ENCODE assay signal across 8 cellular contexts in genomic region chr15:76311071-76311956, GRCh38. TPM values are rescaled to one million over a fixed set of nuclear protein-coding genes. Genes with fewer than 3 reads are reported as not detected.
DNase-seq lines count a peak whose midpoint lies in the region; ATAC-seq and TF ChIP-seq lines count a peak whose summit lies in the region.

Gene ETFA (minus strand): TSS chr15:76311469. CDS start chr15:76311388, 81 bp downstream.

- no peak for TF ChIP-seq CTCF in PC-9 (conservative IDR thresholded peaks at IDR 0.05)

- H3K27me3 Mint-ChIP-seq in activated T-cell treated with anti-CD3 and anti-CD28 coated beads, Interleukin-2, amount 50 U/mL, for 24 hours = no peaks in the 10 kb centered on the region

- peak within 1 kb of the TSS; percentile 94 for H3K4me3 ChIP-seq in PC-9
- peak within 1 kb of the TSS; percentile 75 to 88 for H3K4me3 ChIP-seq in muscle layer of duodenum (ENCODE audit: low read depth in 1 of 2, low read length in 2 of 2)

- H3K9me3 Mint-ChIP-seq in activated T-cell treated with anti-CD3 and anti-CD28 coated beads, Interleukin-2, amount 50 U/mL, for 24 hours = no peaks in the 10 kb centered on the region

- H3K4me2 ChIP-seq in PC-9 = peak within 1 kb of the TSS; percentile 99

- H3K27ac Mint-ChIP-seq in activated T-cell treated with anti-CD3 and anti-CD28 coated beads, Interleukin-2, amount 50 U/mL, for 24 hours = peak within 1 kb of the TSS; percentile 94

- in situ Hi-C loops in KBM-7 (cut with MboI; ENCODE audit: low pct_unique_long_range_greater_than_20kb, low sequenced_read_pairs) = no loop called here

- CTCF ChIA-PET in PC-9 (lab: Charles Lee) = interaction anchor here (0.6 to 0.8 kb wide), 2 partner anchors 19 to 112 kb away, joined by 3 to 4 read pairs; no protein-coding TSS in a partner anchor

- H3F3A ChIP-seq in PC-9 (ENCODE audit: insufficient read depth, low read depth) = peaks cover 35% of the 10 kb centered on the region

- no peaks in the 10 kb centered on the region for H3K9me3 ChIP-seq in PC-9 (ENCODE audit: insufficient read depth, low read depth)
- H3K9me3 ChIP-seq in muscle layer of duodenum (ENCODE audit: control insufficient read depth in 1 of 2, low read length in 2 of 2) = no peaks in the 10 kb centered on the region

- H3K4me1 Mint-ChIP-seq in activated T-cell treated with anti-CD3 and anti-CD28 coated beads, Interleukin-2, amount 50 U/mL, for 24 hours (ENCODE audit: low read depth) = peaks cover 41% of the 10 kb centered on the region

- peak within 1 kb of the TSS; percentile 83 for H2AFZ ChIP-seq in PC-9

- no peaks in the 10 kb centered on the region for H3K27me3 ChIP-seq in PC-9 (ENCODE audit: insufficient read depth, low read depth)
- no peaks in the 10 kb centered on the region for H3K27me3 ChIP-seq in muscle layer of duodenum (ENCODE audit: low read depth, low read length)

- ATAC-seq in GM21723 (IDR thresholded peaks at IDR 0.05; ENCODE audit: unreplicated experiment) (peak; percentile 98), esophagus mucosa (peak; percentile 97)

- H3K79me2 ChIP-seq in PC-9 (ENCODE audit: low read depth) = peaks cover 48% of the 10 kb centered on the region

- peak; percentile 77 for DNase-seq in DMS53 treated with DMSO at 0.1 percent for 48 hours (lab: John Stamatoyannopoulos, UW; ENCODE audit: unreplicated experiment)
- peak; percentile 99 for DNase-seq in KBM-7
- peak; percentile 91 to 94 for DNase-seq in PC-9
- DNase-seq in activated T-cell treated with anti-CD3 and anti-CD28 coated beads, Interleukin-2, amount 50 U/mL, for 24 hours = peak; percentile 94
- DNase-seq in stimulated activated CD8-positive, alpha-beta memory T cell treated with anti-CD3 and anti-CD28 coated beads, Interleukin-7, amount 100 ng/mL, for 24 hours (ENCODE audit: low read depth) = peak; percentile 85

- H3K4me1 ChIP-seq in PC-9 (replicated peaks; ENCODE audit: insufficient read depth) (peaks cover 62% of the 10 kb centered on the region), muscle layer of duodenum (ENCODE audit: control insufficient read depth in 1 of 2, insufficient read depth in 2 of 2, low read length in 2 of 2) (peaks cover 0 to 13% of the 10 kb centered on the region in 2 donors)

- POLR2A ChIA-PET in PC-9 (lab: Charles Lee; ENCODE audit: unreplicated experiment) = no interaction called here

- peaks cover 16% of the 10 kb centered on the region; the same call in 1 of the 2 replicates for H3K36me3 ChIP-seq in PC-9 (ENCODE audit: low read depth)
- H3K36me3 ChIP-seq in muscle layer of duodenum (ENCODE audit: control insufficient read depth in 1 of 2, insufficient read depth in 2 of 2, low read length in 2 of 2) = no peaks in the 10 kb centered on the region

- H4K20me1 ChIP-seq in PC-9 (ENCODE audit: insufficient read depth) = peaks cover 21% of the 10 kb centered on the region

- intact Hi-C loops in PC-9 (cut with micrococcal nuclease; ENCODE audit: unreplicated experiment) = loop anchor here (5.0 kb wide), 1 partner anchor 36 kb away; no protein-coding TSS in a partner anchor

- H3K36me3 Mint-ChIP-seq in activated T-cell treated with anti-CD3 and anti-CD28 coated beads, Interleukin-2, amount 50 U/mL, for 24 hours (ENCODE audit: low read depth) = peaks cover 29% of the 10 kb centered on the region

- H3K27ac ChIP-seq in PC-9 (peak within 1 kb of the TSS; percentile 98), muscle layer of duodenum (ENCODE audit: low read length) (peak within 1 kb of the TSS; percentile 85)

- BruUV-seq in PC-9 (replicated peaks; lab: Mats Ljungman, UMichigan) = no TSS peak

- no peaks in the 10 kb centered on the region for H3K9me2 ChIP-seq in PC-9 (ENCODE audit: insufficient read depth)

- peak within 1 kb of the TSS; percentile 93 for H3K4me3 Mint-ChIP-seq in activated T-cell treated with anti-CD3 and anti-CD28 coated beads, Interleukin-2, amount 50 U/mL, for 24 hours

RNA-seq across cellular contexts. Expression of gene ETFA, which starts in this region (rescaled TPM):
- 158 and 187 TPM in 2 replicates for total RNA-seq in PC-9 (2021)
- total RNA-seq in esophagus mucosa = 79.8 TPM

Comparison
In these comparisons a context has a peak if more than half of its experiments do, and no peak if none do; other contexts are left out.
1. Peak in every context shown above with its lines: DNase-seq, ATAC-seq, H3K4me3 ChIP-seq and H3K27ac ChIP-seq.